ENCODE assay signal across 30 cellular contexts in the genomic region with DNA sequence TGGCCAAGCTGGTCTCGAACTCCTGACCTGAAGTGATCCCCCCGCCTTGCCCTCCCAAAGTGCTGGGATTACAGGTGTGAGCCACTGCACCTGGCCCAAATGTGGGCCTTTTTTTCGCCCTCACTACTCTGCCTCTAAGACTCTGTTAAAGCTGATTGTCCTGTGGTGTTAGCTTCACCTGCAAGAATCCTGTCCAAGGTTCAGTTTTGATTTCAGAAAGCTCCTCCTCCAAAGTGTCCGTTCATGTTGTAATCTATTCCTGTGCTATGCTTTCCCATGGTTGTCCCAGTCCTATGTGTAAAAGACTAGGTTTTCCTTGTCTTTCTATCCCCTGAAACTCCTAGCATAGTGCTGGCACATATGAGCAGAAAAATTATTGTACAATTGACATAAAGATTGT.
"Had no signal": no experiment of that assay in that cellular context is flagged by ENCODE, and none has a peak within 500 bp of the region (broad histone marks: within the 10 kb centered on the region; RNA-seq: fewer than 3 reads in every experiment).

No MANE protein-coding gene starts in this region.

- H3K4me3 ChIP-seq: esophagus muscularis mucosa, gastrocnemius medialis had no signal

- H3K4me3 Mint-ChIP-seq: activated CD4-positive, alpha-beta T cell treated with anti-CD3 and anti-CD28 coated beads, Interleukin-2, amount 10 ng/mL, durations not matched to agents 7 days and 5 days; activated CD8-positive, alpha-beta T cell treated with anti-CD3 and anti-CD28 coated beads for 36 hours; activated naive CD8-positive, alpha-beta T cell; activated T-cell treated with anti-CD3 and anti-CD28 coated beads, Interleukin-2, amount 50 U/mL, for 4 hours; activated T-helper 17 cell treated with anti-CD3 and anti-CD28 coated beads, Interleukin-2, amount 50 U/mL, for 72 hours; central memory CD8-positive, alpha-beta T cell; effector memory CD8-positive, alpha-beta T cell; T-helper 17 cell; T-helper 2 cell treated with Interferon-gamma antibody and Interleukin-4, amounts not matched to agents 5 μg/mL and 100 μg/mL, for 36 hours had no signal

- H3K27me3 Mint-ChIP-seq: activated CD4-positive, alpha-beta T cell treated with anti-CD3 and anti-CD28 coated beads, Interleukin-2, amount 10 ng/mL, durations not matched to agents 7 days and 5 days; activated CD8-positive, alpha-beta T cell treated with anti-CD3 and anti-CD28 coated beads for 36 hours; activated naive CD8-positive, alpha-beta T cell; activated T-helper 17 cell treated with anti-CD3 and anti-CD28 coated beads, Interleukin-2, amount 50 U/mL, for 72 hours; T-helper 17 cell had no signal

- H3K36me3 Mint-ChIP-seq: activated naive CD8-positive, alpha-beta T cell had no signal

- H3K27ac Mint-ChIP-seq: activated CD4-positive, alpha-beta T cell treated with anti-CD3 and anti-CD28 coated beads, Interleukin-2, amount 10 ng/mL, durations not matched to agents 7 days and 5 days; activated CD8-positive, alpha-beta T cell treated with anti-CD3 and anti-CD28 coated beads for 36 hours; activated naive CD8-positive, alpha-beta T cell; activated T-helper 17 cell treated with anti-CD3 and anti-CD28 coated beads, Interleukin-2, amount 50 U/mL, for 72 hours; effector memory CD8-positive, alpha-beta T cell; T-helper 17 cell; T-helper 2 cell treated with Interferon-gamma antibody and Interleukin-4, amounts not matched to agents 5 μg/mL and 100 μg/mL, for 36 hours had no signal

- H3K4me1 Mint-ChIP-seq: activated CD4-positive, alpha-beta T cell treated with anti-CD3 and anti-CD28 coated beads, Interleukin-2, amount 10 ng/mL, durations not matched to agents 7 days and 5 days; activated T-helper 17 cell treated with anti-CD3 and anti-CD28 coated beads, Interleukin-2, amount 50 U/mL, for 72 hours; central memory CD8-positive, alpha-beta T cell; T-helper 17 cell had no signal

- H3K36me3 ChIP-seq: brain microvascular endothelial cell, esophagus muscularis mucosa, gastrocnemius medialis, WERI-Rb-1 had no signal

- DNase-seq: activated CD4-positive, alpha-beta T cell treated with anti-CD3 and anti-CD28 coated beads for 1 hour; activated CD4-positive, alpha-beta T cell treated with anti-CD3 and anti-CD28 coated beads for 4 hours; activated CD4-positive, alpha-beta T cell treated with anti-CD3 and anti-CD28 coated beads, Interleukin-2, amount 10 ng/mL, durations not matched to agents 7 days and 5 days; activated CD4-positive, alpha-beta T cell treated with anti-CD3 and anti-CD28 coated beads, Interleukin-2, amount 50 U/mL, for 4 hours; activated CD8-positive, alpha-beta memory T cell treated with anti-CD3 and anti-CD28 coated beads for 24 hours; activated CD8-positive, alpha-beta T cell treated with anti-CD3 and anti-CD28 coated beads for 36 hours; activated effector memory CD4-positive, alpha-beta T cell treated with Interleukin-2 at 50 U/mL for 16 hours; activated gamma-delta T cell treated with Interleukin-2 at 50 U/mL for 16 hours; activated naive CD4-positive, alpha-beta T cell treated with anti-CD3 and anti-CD28 coated beads, Interleukin-2, amount 50 U/mL, for 16 hours; activated naive CD4-positive, alpha-beta T cell treated with Interleukin-2 at 50 U/mL for 16 hours; activated T-cell treated with anti-CD3 and anti-CD28 coated beads, Interleukin-2, amount 50 U/mL, for 4 hours; amniotic stem cell; anterior cingulate cortex; brain microvascular endothelial cell; cortex of kidney; dermis blood vessel endothelial cell; effector CD4-positive, alpha-beta T cell; effector memory CD8-positive, alpha-beta T cell; erythroblast; foreskin keratinocyte; gastrocnemius medialis; T-helper 1 cell; T-helper 17 cell; T1000; WERI-Rb-1 had no signal

- ATAC-seq: activated CD8-positive, alpha-beta T cell treated with anti-CD3 and anti-CD28 coated beads for 36 hours; activated T-cell treated with anti-CD3 and anti-CD28 coated beads, Interleukin-2, amount 50 U/mL, for 4 hours; activated T-helper 17 cell treated with anti-CD3 and anti-CD28 coated beads, Interleukin-2, amount 50 U/mL, for 72 hours; effector memory CD8-positive, alpha-beta T cell; foreskin keratinocyte; gastrocnemius medialis; T-helper 17 cell had no signal

- H3K9me3 ChIP-seq: esophagus muscularis mucosa, gastrocnemius medialis had no signal

- H3K4me1 ChIP-seq: esophagus muscularis mucosa, gastrocnemius medialis had no signal

- H3K9me3 Mint-ChIP-seq: activated CD8-positive, alpha-beta T cell treated with anti-CD3 and anti-CD28 coated beads for 36 hours; activated T-cell treated with anti-CD3 and anti-CD28 coated beads, Interleukin-2, amount 50 U/mL, for 4 hours; central memory CD8-positive, alpha-beta T cell; effector memory CD8-positive, alpha-beta T cell; T-helper 2 cell treated with Interferon-gamma antibody and Interleukin-4, amounts not matched to agents 5 μg/mL and 100 μg/mL, for 36 hours had no signal
